1 cellular context compared by ENCODE assay signal in genomic region chr10:97736403-97736901, GRCh38.
TF ChIP-seq lines count a peak whose summit lies in the region.

No MANE protein-coding gene starts in this region.

TF ChIP-seq in GM12878, 131 proteins besides CTCF, POLR2A, EP300 and RAD21:
- TF ChIP-seq CREB1 (IDR thresholded peaks at IDR 0.05; ENCODE audit: low read depth) (no peak), SREBF2 (IDR thresholded peaks at IDR 0.05; ENCODE audit: low read length) (no peak), PML (IDR thresholded peaks at IDR 0.05; ENCODE audit: low read length) (peak; percentile 29; the same call in 1 of the 2 replicates)
